Comparison of ENCODE assay signal across 20 cellular contexts in the genomic region with DNA sequence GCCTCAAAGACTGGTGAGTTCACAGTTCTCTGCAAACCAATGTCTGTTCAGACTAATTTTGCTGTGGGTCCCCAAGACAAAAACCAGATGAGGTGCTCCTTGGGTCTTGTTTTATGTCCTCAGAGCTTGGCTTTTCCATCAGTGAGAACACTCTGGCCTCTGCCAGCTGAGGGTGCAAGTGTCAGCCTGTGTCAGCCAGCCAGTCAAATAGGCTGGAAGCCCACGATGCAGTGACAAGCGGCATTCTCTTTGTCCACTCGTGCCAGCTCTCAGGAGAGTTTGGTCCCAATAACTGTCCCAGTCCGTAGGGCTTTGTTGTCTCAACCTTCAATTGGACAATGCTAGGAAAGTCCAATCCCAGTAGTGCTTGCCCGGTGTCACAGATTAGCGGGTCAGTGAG.
"Had no signal": no experiment of that assay in that cellular context is flagged by ENCODE, and none has a peak within 500 bp of the region (broad histone marks: within the 10 kb centered on the region; RNA-seq: fewer than 3 reads in every experiment).

No MANE protein-coding gene starts in this region.

- H3K27ac ChIP-seq: foreskin keratinocyte, hepatocyte, left ventricle myocardium inferior, ovary, psoas muscle, right atrium auricular region, skin epidermis, testis, upper lobe of left lung had no signal

- DNase-seq: activated CD4-positive, alpha-beta T cell treated with anti-CD3 and anti-CD28 coated beads, Interleukin-2, amount 10 ng/mL, durations not matched to agents 7 days and 5 days; activated CD4-positive, CD25-positive, alpha-beta regulatory T cell treated with anti-CD3 and anti-CD28 coated beads, Interleukin-2, amount 50 U/mL, for 72 hours; activated CD8-positive, alpha-beta memory T cell treated with anti-CD3 and anti-CD28 coated beads, Interleukin-2, amount 10 ng/mL, durations not matched to agents 7 days and 5 days; activated CD8-positive, alpha-beta T cell treated with anti-CD3 and anti-CD28 coated beads for 36 hours; activated gamma-delta T cell treated with Interleukin-2 at 50 U/mL for 16 hours; activated T-cell treated with anti-CD3 and anti-CD28 coated beads for 4 hours; effector CD8-positive, alpha-beta T cell; foreskin keratinocyte; kidney glomerular epithelial cell; left ventricle myocardium inferior; natural killer cell; psoas muscle; stimulated activated CD4-positive, alpha-beta T cell treated with anti-CD3 and anti-CD28 coated beads, Interleukin-1b, Interleukin-23, amount 100 ng/mL, for 48 hours; stimulated activated naive CD8-positive, alpha-beta T cell treated with anti-CD3 and anti-CD28 coated beads, Interleukin-15, amount 100 ng/mL, for 72 hours; testis; upper lobe of left lung had no signal
